10 cellular contexts compared by ENCODE assay signal in genomic region chr1:17617787-17618557, GRCh38.
DNase-seq lines count a peak whose midpoint lies in the region; ATAC-seq and TF ChIP-seq lines count a peak whose summit lies in the region.
"Had no signal": no experiment of that assay in that cellular context is flagged by ENCODE, and none has a peak within 500 bp of the region (broad histone marks: within the 10 kb centered on the region; RNA-seq: fewer than 3 reads in every experiment).

No MANE protein-coding gene starts in this region.

- no peaks in the 10 kb centered on the region for H3K27me3 ChIP-seq in fibroblast of lung (ENCODE audit: control insufficient read depth, insufficient read depth, low read length)
- no peaks in the 10 kb centered on the region for H3K27me3 ChIP-seq in colonic mucosa

- H3K4me3 ChIP-seq in fibroblast of lung (replicated peaks in 1 of 4; ENCODE audit: control extremely low read depth in 1 of 4, insufficient read depth in 1 of 4, low read depth in 3 of 4, low read length in 4 of 4) (peak overlapping the region in 3 of 4 experiments; percentile 26 to 50 (median 27)), mucosa of descending colon (no peak overlapping the region), colonic mucosa (no peak overlapping the region)

- H4K20me1 ChIP-seq in fibroblast of lung (ENCODE audit: control insufficient read depth, extremely low read depth, insufficient read depth, low read length): no peaks in the 10 kb centered on the region

- H3K36me3 Mint-ChIP-seq in type B pancreatic cell: no peaks in the 10 kb centered on the region

- H3K36me3 ChIP-seq in fibroblast of lung (ENCODE audit: control insufficient read depth, insufficient read depth, low read length): peaks cover 2% of the 10 kb centered on the region
- H3K36me3 ChIP-seq in mucosa of descending colon (ENCODE audit: low read depth): peaks cover 18% of the 10 kb centered on the region
- peaks cover 5% of the 10 kb centered on the region for H3K36me3 ChIP-seq in colonic mucosa

- DNase-seq in MV-4-11 (lab: John Stamatoyannopoulos, UW) (peak; percentile 55), fibroblast of lung (ENCODE audit: low read depth in 2 of 2) (peak; percentile 45 to 64), mucosa of descending colon (no peak), type B pancreatic cell (ENCODE audit: extremely low spot score, unreplicated experiment) (no peak), colonic mucosa (no peak), SK-N-DZ (ENCODE audit: low spot score) (no peak), T1000 (lab: John Stamatoyannopoulos, UW) (no peak), H4 (ENCODE audit: low spot score) (no peak)
- DNase-seq: activated CD8-positive, alpha-beta memory T cell treated with anti-CD3 and anti-CD28 coated beads, Interleukin-2, amount 50 U/mL, for 48 hours; DND-41 had no signal

- H3K79me2 ChIP-seq in fibroblast of lung (ENCODE audit: control insufficient read depth, insufficient read depth, low read length): peaks cover 16% of the 10 kb centered on the region

- H3K27me3 Mint-ChIP-seq in type B pancreatic cell: no peaks in the 10 kb centered on the region

- peak overlapping the region; percentile 69 for H3K9ac ChIP-seq in fibroblast of lung (ENCODE audit: insufficient read depth, low read length)
- H3K9ac ChIP-seq in colonic mucosa (ENCODE audit: low read depth in 2 of 2, low read length in 2 of 2): no peak overlapping the region

- no peak for TF ChIP-seq CTCF in fibroblast of lung (conservative IDR thresholded peaks at IDR 0.05 in 1 of 2, IDR thresholded peaks at IDR 0.05 in 1 of 2; ENCODE audit: low read depth in 1 of 2, low read length in 2 of 2)
- no peak for TF ChIP-seq CTCF in mucosa of descending colon (IDR thresholded peaks at IDR 0.05)
- TF ChIP-seq CTCF in type B pancreatic cell (conservative IDR thresholded peaks at IDR 0.05): no peak
- TF ChIP-seq CTCF in colonic mucosa (IDR thresholded peaks at IDR 0.05): no peak

- intact Hi-C loops in mucosa of descending colon (cut with DNase I, micrococcal nuclease): no loop called here
- intact Hi-C loops in colonic mucosa (cut with DNase I): no loop called here

- H3K27ac ChIP-seq in fibroblast of lung (ENCODE audit: insufficient read depth, low read length) (peak overlapping the region; percentile 63), colonic mucosa (no peak overlapping the region)

- H2AFZ ChIP-seq in fibroblast of lung (ENCODE audit: low read length): peak overlapping the region; percentile 13

- H3K4me2 ChIP-seq in fibroblast of lung (ENCODE audit: extremely low read depth, insufficient read depth, low read length): peak overlapping the region; percentile 62

- no peaks in the 10 kb centered on the region for H3K4me1 Mint-ChIP-seq in type B pancreatic cell (ENCODE audit: unreplicated experiment)

- H3K27ac Mint-ChIP-seq in type B pancreatic cell: peak overlapping the region; percentile 92

- ATAC-seq in mucosa of descending colon: peak; percentile 23

- no peaks in the 10 kb centered on the region for H3K9me3 Mint-ChIP-seq in type B pancreatic cell

- H3K4me1 ChIP-seq in fibroblast of lung (ENCODE audit: control insufficient read depth, extremely low read depth, insufficient read depth, low read length) (peaks cover 7% of the 10 kb centered on the region), mucosa of descending colon (ENCODE audit: low read depth) (no peaks in the 10 kb centered on the region), colonic mucosa (no peaks in the 10 kb centered on the region)

- H3K9me3 ChIP-seq in fibroblast of lung (ENCODE audit: control insufficient read depth, insufficient read depth, low read depth, low read length): no peaks in the 10 kb centered on the region
- no peaks in the 10 kb centered on the region for H3K9me3 ChIP-seq in mucosa of descending colon
- H3K9me3 ChIP-seq in colonic mucosa: no peaks in the 10 kb centered on the region

- no peak overlapping the region for H3K4me3 Mint-ChIP-seq in type B pancreatic cell

Comparison
In these comparisons a context has a peak if more than half of its experiments do, and no peak if none do; other contexts are left out.
1. DNase-seq: peak in MV-4-11 (single experiment) and fibroblast of lung (2 of 2); none in mucosa of descending colon (0 of 3), type B pancreatic cell (single experiment), colonic mucosa (single experiment), SK-N-DZ (single experiment), T1000 (single experiment) and H4 (single experiment).
2. H3K4me3 ChIP-seq: peak in fibroblast of lung (3 of 4); none in mucosa of descending colon (single experiment) and colonic mucosa (single experiment).